In genomic region chr9:113580954-113581311, GRCh38 we compare ENCODE assay signal across 9 cellular contexts.
DNase-seq lines count a peak whose midpoint lies in the region; ATAC-seq, FAIRE-seq and TF ChIP-seq lines count a peak whose summit lies in the region.
"Had no signal": no experiment of that assay in that cellular context is flagged by ENCODE, and none has a peak within 500 bp of the region (broad histone marks: within the 10 kb centered on the region; RNA-seq: fewer than 3 reads in every experiment).

No MANE protein-coding gene starts in this region.

- H3K27me3 Mint-ChIP-seq in CD4-positive, alpha-beta memory T cell = no peaks in the 10 kb centered on the region

- H3K27ac ChIP-seq in CD4-positive, alpha-beta memory T cell (ENCODE audit: low read depth, low read length) = peak overlapping the region; percentile 69
- H3K27ac ChIP-seq in PC-3 (ENCODE audit: low read length) = peak overlapping the region; percentile 98
- H3K27ac ChIP-seq in esophagus (ENCODE audit: low read depth in 2 of 2, low read length in 1 of 2) = peak overlapping the region; percentile 79 to 91
- H3K27ac ChIP-seq in pancreas = peak overlapping the region; percentile 76 to 96 (median 82)

- no peaks in the 10 kb centered on the region for H3K27me3 ChIP-seq in CD4-positive, alpha-beta memory T cell (ENCODE audit: insufficient read depth, low read length)
- H3K27me3 ChIP-seq in PC-3 (ENCODE audit: low read length) (no peaks in the 10 kb centered on the region), esophagus (ENCODE audit: control insufficient read depth in 1 of 2, insufficient read depth in 2 of 2, low read length in 2 of 2) (no peaks in the 10 kb centered on the region), pancreas (no peaks in the 10 kb centered on the region)
- H3K27me3 ChIP-seq: ovary had no signal

- FAIRE-seq in pancreas (lab: Jason Lieb, UNC) = no peak

- peaks cover 0 to 3% (median 0%) of the 10 kb centered on the region in 8 donors for H3K9me3 Mint-ChIP-seq in CD4-positive, alpha-beta memory T cell

- peaks cover 59 to 92% (median 72%) of the 10 kb centered on the region in 4 donors for H3K4me1 Mint-ChIP-seq in CD4-positive, alpha-beta memory T cell

- peaks cover 24 to 34% of the 10 kb centered on the region in 2 donors for H3K36me3 Mint-ChIP-seq in CD4-positive, alpha-beta memory T cell

- H3K9ac ChIP-seq in PC-3 (ENCODE audit: low read length) = peak overlapping the region; percentile 59

- TF ChIP-seq CTCF in PC-3 (conservative IDR thresholded peaks at IDR 0.05; ENCODE audit: low read depth, low read length) (no peak), pancreas (IDR thresholded peaks at IDR 0.05) (no peak)

- H3K27ac Mint-ChIP-seq in CD4-positive, alpha-beta memory T cell = peak overlapping the region; percentile 88 to 98 (median 96)

- no peaks in the 10 kb centered on the region for H4K20me1 ChIP-seq in PC-3 (ENCODE audit: low read length)

- POLR2A ChIA-PET in CD4-positive, alpha-beta memory T cell (lab: Charles Lee; ENCODE audit: partially characterized antibody) = interaction anchor here (1.4 to 8.7 kb wide), 7 partner anchors 11 to 306 kb away, joined by 4 to 342 read pairs (median 12); partner anchors contain the start of genes ALAD, C9orf43, CDC26 and POLE3
- POLR2A ChIA-PET in PC-3 (lab: Charles Lee; ENCODE audit: unreplicated experiment) = no interaction called here

- H3K4me3 Mint-ChIP-seq in CD4-positive, alpha-beta memory T cell = peak overlapping the region; percentile 75 to 92 (median 82)

- peak overlapping the region; percentile 78 for H3K4me2 ChIP-seq in PC-3 (ENCODE audit: low read length)

- peaks cover 65% of the 10 kb centered on the region for H3K4me1 ChIP-seq in CD4-positive, alpha-beta memory T cell (ENCODE audit: insufficient read depth, low read length)
- H3K4me1 ChIP-seq in PC-3 (ENCODE audit: insufficient read depth, low read length) (peaks cover 61% of the 10 kb centered on the region), esophagus (ENCODE audit: control insufficient read depth in 2 of 2, insufficient read depth in 2 of 2, low read length in 1 of 2) (peaks cover 25 to 45% of the 10 kb centered on the region in 2 donors), pancreas (peaks cover 38 to 60% (median 41%) of the 10 kb centered on the region in 3 donors)

- peak overlapping the region; percentile 1 to 47 for H3K4me3 ChIP-seq in CD4-positive, alpha-beta memory T cell (ENCODE audit: low read length in 2 of 2)
- H3K4me3 ChIP-seq in PC-3 (ENCODE audit: low read length) (peak overlapping the region; percentile 42; the same call in 1 of the 2 replicates), esophagus (ENCODE audit: low read depth in 1 of 2, low read length in 2 of 2) (peak overlapping the region in 1 of 2 donors; percentile 21), pancreas (peak overlapping the region in 2 of 4 donors; percentile 12 to 41)
- H3K4me3 ChIP-seq: ovary had no signal

- ATAC-seq in PC-3 = no peak
- peak in 1 of 4 donors; percentile 10 for ATAC-seq in pancreas
- no peak for ATAC-seq in GM21381 (IDR thresholded peaks at IDR 0.05; ENCODE audit: unreplicated experiment)
- ATAC-seq in GM18909 (IDR thresholded peaks at IDR 0.05; ENCODE audit: poor library complexity, unreplicated experiment) = no peak

- H3K79me2 ChIP-seq in PC-3 (ENCODE audit: low read length) = peaks cover 25% of the 10 kb centered on the region

- no peak for DNase-seq in CD4-positive, alpha-beta memory T cell
- DNase-seq in PC-3 (no peak), pancreas (no peak), DMS53 treated with DMSO at 0.1 percent for 48 hours (lab: John Stamatoyannopoulos, UW; ENCODE audit: unreplicated experiment) (no peak)
- no peak for DNase-seq in activated effector memory CD4-positive, alpha-beta T cell treated with anti-CD3 and anti-CD28 coated beads, Interleukin-2, amount 50 U/mL, for 16 hours
- DNase-seq: ovary had no signal

- BruUV-seq in PC-3 (replicated peaks; lab: Mats Ljungman, UMichigan) = TSS peak; percentile 60

- H3K9me3 ChIP-seq in CD4-positive, alpha-beta memory T cell (ENCODE audit: control insufficient read depth in 1 of 2, low read length in 2 of 2) = no peaks in the 10 kb centered on the region
- no peaks in the 10 kb centered on the region for H3K9me3 ChIP-seq in PC-3 (ENCODE audit: low read length)
- no peaks in the 10 kb centered on the region for H3K9me3 ChIP-seq in esophagus (ENCODE audit: control insufficient read depth in 2 of 2, insufficient read depth in 1 of 2, low read depth in 1 of 2, low read length in 1 of 2)
- no peaks in the 10 kb centered on the region for H3K9me3 ChIP-seq in pancreas
- H3K9me3 ChIP-seq: ovary had no signal

- no peaks in the 10 kb centered on the region for H3K9me2 ChIP-seq in PC-3 (replicated peaks; ENCODE audit: low read length)

- WGBS in esophagus, 2 donors = 29 to 39% methylated on average over 4 of the region's 4 CpGs
- WGBS in pancreas, 2 donors = 13 to 14% methylated on average over 4 of the region's 4 CpGs

- intact Hi-C loops in CD4-positive, alpha-beta memory T cell (cut with micrococcal nuclease) = no loop called here
- intact Hi-C loops in PC-3 (cut with micrococcal nuclease) (no loop called here), pancreas (cut with DNase I) (loop anchor here in 1 of 3 donors (10.0 kb wide), 1 partner anchor 46 kb away; no protein-coding TSS in a partner anchor)

- peaks cover 6% of the 10 kb centered on the region for H3F3A ChIP-seq in PC-3 (ENCODE audit: low read length, unreplicated experiment)

- CTCF ChIA-PET in CD4-positive, alpha-beta memory T cell (lab: Charles Lee; ENCODE audit: partially characterized antibody) = interaction anchor here (1.7 to 17.1 kb wide), 8 partner anchors 9 to 307 kb away, joined by 12 to 322 read pairs (median 36); partner anchors contain the start of genes ALAD, CDC26 and PRPF4
- CTCF ChIA-PET in PC-3 (lab: Charles Lee) = no interaction called here

- no peak overlapping the region for H2AFZ ChIP-seq in PC-3 (ENCODE audit: low read length)

- H3K36me3 ChIP-seq in CD4-positive, alpha-beta memory T cell (ENCODE audit: insufficient read depth, low read length) = peaks cover 12% of the 10 kb centered on the region
- H3K36me3 ChIP-seq in PC-3 (ENCODE audit: low read depth, low read length) (peaks cover 13% of the 10 kb centered on the region), esophagus (ENCODE audit: control insufficient read depth in 2 of 2, insufficient read depth in 2 of 2, low read length in 1 of 2) (peaks cover 7 to 12% of the 10 kb centered on the region in 2 donors), pancreas (peaks cover 3 to 17% (median 3%) of the 10 kb centered on the region in 3 donors)
- H3K36me3 ChIP-seq: ovary had no signal
